In genomic region chr12:46786774-46787173, GRCh38 we compare ENCODE assay signal across 1 cellular context.
TF ChIP-seq lines count a peak whose summit lies in the region.

No MANE protein-coding gene starts in this region.

TF ChIP-seq in SK-N-SH, 30 proteins besides CTCF, POLR2A, EP300 and RAD21 (continued from another document):
- TF ChIP-seq REST (IDR thresholded peaks at IDR 0.05; ENCODE audit: low read depth, low read length), result no peak
- peak; percentile 63; the same call in 1 of the 2 replicates for TF ChIP-seq NFIC (IDR thresholded peaks at IDR 0.05; ENCODE audit: borderline replicate concordance)
- no peak for TF ChIP-seq SMC3 (IDR thresholded peaks at IDR 0.05; ENCODE audit: low read depth, low read length)
- TF ChIP-seq PBX3 (IDR thresholded peaks at IDR 0.05), result peak; percentile 48
- no peak for TF ChIP-seq USF1 (IDR thresholded peaks at IDR 0.05; ENCODE audit: borderline replicate concordance, low read depth)
- 0 out of 2 replicates have a peak, but pooled peaks have one; percentile 30 for TF ChIP-seq MAX (IDR thresholded peaks at IDR 0.05; ENCODE audit: low read depth)
- TF ChIP-seq FOSL2 (IDR thresholded peaks at IDR 0.05; ENCODE audit: borderline replicate concordance, low read depth), result peak; percentile 73; the same call in 1 of the 2 replicates
- TF ChIP-seq TCF12 (IDR thresholded peaks at IDR 0.05), result peak; percentile 77
- no peak for TF ChIP-seq ZBTB33 (IDR thresholded peaks at IDR 0.05; ENCODE audit: borderline replicate concordance, low read depth)
